ENCODE assay signal across 1 cellular context in the genomic region with DNA sequence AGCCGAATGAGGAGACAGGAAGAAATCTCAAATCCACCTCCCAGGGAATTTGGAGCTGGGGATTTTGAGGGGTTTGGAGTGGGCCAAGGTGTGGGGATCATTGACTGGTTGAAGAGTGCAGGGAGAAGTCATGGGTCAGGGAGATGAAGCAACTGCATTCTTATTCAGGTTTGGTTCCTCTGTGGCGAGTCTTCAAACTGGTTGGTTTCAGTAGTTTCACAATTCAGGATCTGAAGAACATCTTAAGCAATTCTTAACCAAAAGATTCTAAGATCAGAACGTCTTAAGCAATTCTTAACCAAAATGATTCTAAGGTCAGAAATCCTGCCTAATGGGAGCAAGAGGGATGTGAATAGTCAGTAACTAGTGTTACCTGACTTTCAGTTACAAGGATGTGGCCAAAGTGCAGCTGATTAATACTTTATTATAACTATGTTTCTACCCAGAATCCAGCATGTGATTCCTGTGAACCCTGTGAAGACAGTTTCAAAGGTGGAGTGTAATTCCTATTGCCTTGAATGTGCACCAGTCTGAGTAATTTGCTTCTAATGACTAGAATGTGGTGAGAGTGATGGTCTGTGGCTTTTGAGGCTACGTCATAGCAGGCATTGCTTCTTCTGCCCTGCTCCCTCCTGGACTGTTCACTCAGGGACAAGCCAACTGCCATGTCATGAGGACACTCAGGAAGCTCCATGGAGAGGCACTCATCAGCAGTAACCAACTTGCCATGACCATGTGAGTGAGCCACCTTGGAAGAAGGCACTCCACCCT.
TF ChIP-seq lines count a peak whose summit lies in the region.

No MANE protein-coding gene starts in this region.

TF ChIP-seq in SK-N-SH treated with all-trans-retinoic acid at 6 μM for 48 hours, 23 proteins besides CTCF, POLR2A, EP300 and RAD21 (continued from another document):
- TF ChIP-seq, protein P1, sequence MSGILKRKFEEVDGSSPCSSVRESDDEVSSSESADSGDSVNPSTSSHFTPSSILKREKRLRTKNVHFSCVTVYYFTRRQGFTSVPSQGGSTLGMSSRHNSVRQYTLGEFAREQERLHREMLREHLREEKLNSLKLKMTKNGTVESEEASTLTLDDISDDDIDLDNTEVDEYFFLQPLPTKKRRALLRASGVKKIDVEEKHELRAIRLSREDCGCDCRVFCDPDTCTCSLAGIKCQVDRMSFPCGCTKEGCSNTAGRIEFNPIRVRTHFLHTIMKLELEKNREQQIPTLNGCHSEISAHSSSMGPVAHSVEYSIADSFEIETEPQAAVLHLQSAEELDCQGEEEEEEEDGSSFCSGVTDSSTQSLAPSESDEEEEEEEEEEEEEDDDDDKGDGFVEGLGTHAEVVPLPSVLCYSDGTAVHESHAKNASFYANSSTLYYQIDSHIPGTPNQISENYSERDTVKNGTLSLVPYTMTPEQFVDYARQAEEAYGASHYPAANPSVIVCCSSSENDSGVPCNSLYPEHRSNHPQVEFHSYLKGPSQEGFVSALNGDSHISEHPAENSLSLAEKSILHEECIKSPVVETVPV (CRISPR knock-in tag; IDR thresholded peaks at IDR 0.05): no peak
- no peak for TF ChIP-seq ZNF565 (CRISPR knock-in tag; conservative IDR thresholded peaks at IDR 0.05; ENCODE audit: low read depth)
